ENCODE assay signal across 18 cellular contexts in the genomic region with DNA sequence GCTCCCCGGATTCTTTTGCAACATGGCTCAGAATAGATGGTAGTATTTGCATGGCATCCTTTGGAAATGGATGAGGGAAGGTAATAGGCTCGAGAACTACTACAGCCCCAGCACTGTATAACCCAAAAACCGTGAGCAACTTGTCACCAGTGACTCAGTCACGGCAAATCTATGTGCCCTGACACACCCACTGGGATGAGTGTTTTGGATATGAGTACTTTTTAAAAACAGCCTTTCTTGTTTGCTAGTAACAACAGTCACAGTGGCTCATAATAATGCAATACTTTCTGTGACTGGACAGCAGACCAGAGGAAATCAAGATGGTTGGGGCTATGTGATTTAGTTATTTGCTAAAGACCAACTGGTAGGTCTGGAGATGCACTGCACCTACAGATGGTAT.
DNase-seq lines count a peak whose midpoint lies in the region; ATAC-seq, FAIRE-seq and TF ChIP-seq lines count a peak whose summit lies in the region.
"Had no signal": no experiment of that assay in that cellular context is flagged by ENCODE, and none has a peak within 500 bp of the region (broad histone marks: within the 10 kb centered on the region; RNA-seq: fewer than 3 reads in every experiment).

No MANE protein-coding gene starts in this region.

- H3K36me3 ChIP-seq in adipocyte (ENCODE audit: control insufficient read depth, insufficient read depth, low read length, severe bottlenecking) = no peaks in the 10 kb centered on the region

- FAIRE-seq in H54 (lab: Jason Lieb, UNC) = peak; percentile 94

- no peak overlapping the region for H3K9ac ChIP-seq in adipocyte (ENCODE audit: low read length)

- H3K9me3 ChIP-seq in adipocyte (ENCODE audit: control insufficient read depth, low read length) = peaks cover 5% of the 10 kb centered on the region

- CTCF ChIA-PET in T-cell (lab: Charles Lee) = interaction anchor here in 1 of 2 donors (1.0 kb wide), 1 partner anchor 14 kb away, joined by 3 read pairs; no protein-coding TSS in a partner anchor

- no peaks in the 10 kb centered on the region for H3K27me3 ChIP-seq in adipocyte (replicated peaks; ENCODE audit: control insufficient read depth, insufficient read depth, low read length)

- H3K4me1 Mint-ChIP-seq in T-cell = no peaks in the 10 kb centered on the region
- H3K4me1 Mint-ChIP-seq: CD14-positive monocyte had no signal

- H3K36me3 Mint-ChIP-seq in T-cell = peaks cover 63% of the 10 kb centered on the region

- POLR2A ChIA-PET in T-cell (lab: Charles Lee) = no interaction called here

- H3K27me3 Mint-ChIP-seq in T-cell = no peaks in the 10 kb centered on the region

- no peak for TF ChIP-seq POLR2A in H54 (IDR thresholded peaks at IDR 0.05; ENCODE audit: low read depth, low read length)

- no peak for TF ChIP-seq CTCF in fibroblast of the aortic adventitia (IDR thresholded peaks at IDR 0.05; ENCODE audit: insufficient read depth, low read length)

- H3K9me3 Mint-ChIP-seq in T-cell = peaks cover 11 to 18% (median 17%) of the 10 kb centered on the region in 3 donors

- H3K27ac Mint-ChIP-seq in T-cell = no peak overlapping the region
- H3K27ac Mint-ChIP-seq: CD14-positive monocyte had no signal

- H3K4me3 ChIP-seq in adipocyte (ENCODE audit: low read length) (no peak overlapping the region), fibroblast of the aortic adventitia (ENCODE audit: low read depth, low read length) (no peak overlapping the region)

- DNase-seq in AG08395 (ENCODE audit: low spot score) (peak; percentile 38), H54 (ENCODE audit: insufficient read length, low spot score) (peak; percentile 35), adipocyte (ENCODE audit: low read depth) (peak; percentile 19), fibroblast of the aortic adventitia (ENCODE audit: low read depth) (peak; percentile 10), NCI-H82 (lab: John Stamatoyannopoulos, UW) (no peak), T-cell (no peak), HUDEP-2 (lab: John Stamatoyannopoulos, UW; ENCODE audit: unreplicated experiment in 76 of 76) (no peak)
- no peak for DNase-seq in stimulated activated CD8-positive, alpha-beta memory T cell treated with anti-CD3 and anti-CD28 coated beads, Interleukin-4, amount 100 ng/mL, for 48 hours
- DNase-seq: 8988T, AML-193, COR-L47, DMS153, H7, KBM-7, NCI-H1417 treated with DMSO at 0.1 percent for 48 hours, NCI-H1930, NCI-H526 treated with DMSO at 0.1 percent for 48 hours had no signal

- no peaks in the 10 kb centered on the region for H3K4me1 ChIP-seq in adipocyte (ENCODE audit: control insufficient read depth, insufficient read depth, low read length)

- no peak overlapping the region for H3K4me3 Mint-ChIP-seq in T-cell
- H3K4me3 Mint-ChIP-seq: CD14-positive monocyte had no signal

- ATAC-seq in T-cell (replicated peaks in 1 of 4) = no peak

Comparison
In these comparisons a context has a peak if more than half of its experiments do, and no peak if none do; other contexts are left out.
1. DNase-seq: peak in AG08395 (single experiment), H54 (single experiment), adipocyte (single experiment) and fibroblast of the aortic adventitia (single experiment); none in NCI-H82 (single experiment), T-cell (0 of 34), stimulated activated CD8-positive, alpha-beta memory T cell treated with anti-CD3 and anti-CD28 coated beads, Interleukin-4, amount 100 ng/mL, for 48 hours (single experiment) and HUDEP-2 (0 of 76).